ENCODE assay signal across 19 cellular contexts in the genomic region with DNA sequence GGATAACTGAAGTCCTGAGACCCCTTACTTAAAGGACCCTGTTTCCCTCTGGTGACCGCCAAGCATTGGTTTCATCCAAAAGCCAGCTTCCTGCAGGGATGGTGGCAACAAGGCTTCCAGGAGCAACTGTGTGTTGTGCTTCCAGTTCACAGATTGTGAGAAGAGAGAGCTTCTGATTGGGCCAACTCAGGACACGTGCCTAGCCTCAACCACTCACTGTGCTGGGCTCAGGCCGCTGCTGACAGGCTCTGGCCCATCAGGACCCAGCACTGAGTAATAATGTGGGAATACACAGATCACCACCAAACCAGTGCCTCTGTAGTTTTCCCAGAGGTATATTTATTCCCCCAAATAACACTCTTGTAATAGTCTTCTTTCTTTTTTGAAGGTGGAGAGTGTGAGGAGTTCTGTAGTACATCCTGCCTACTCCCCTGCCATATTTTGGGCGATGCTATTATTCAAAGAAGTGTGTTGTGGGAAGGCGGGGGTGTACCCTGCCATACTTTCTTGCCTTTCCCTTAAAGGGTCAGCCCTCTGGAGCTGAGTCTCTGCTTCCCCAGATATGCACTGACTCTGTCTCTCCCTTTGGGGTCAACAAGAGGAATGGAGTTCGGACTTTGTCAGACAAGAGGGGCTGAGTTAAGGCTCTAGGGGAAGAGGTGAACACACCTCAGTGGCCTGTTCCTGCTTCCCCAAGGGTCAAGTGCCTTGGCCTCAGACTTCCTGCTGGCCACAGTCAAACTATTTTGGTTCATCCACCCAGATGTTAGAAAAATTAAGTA. TPM values are rescaled to one million over a fixed set of nuclear protein-coding genes. Genes with fewer than 3 reads are reported as not detected.
DNase-seq lines count a peak whose midpoint lies in the region; ATAC-seq and TF ChIP-seq lines count a peak whose summit lies in the region.
"Had no signal": no experiment of that assay in that cellular context is flagged by ENCODE, and none has a peak within 500 bp of the region (broad histone marks: within the 10 kb centered on the region; RNA-seq: fewer than 3 reads in every experiment).

No MANE protein-coding gene starts in this region.

- no peak overlapping the region for H3K4me3 Mint-ChIP-seq in stimulated activated naive CD8-positive, alpha-beta T cell treated with anti-CD3 and anti-CD28 coated beads, Interleukin-15, Interleukin-2, amounts not matched to agents 100 ng/mL and 50 ng/mL, for 24 hours
- H3K4me3 Mint-ChIP-seq in activated naive CD8-positive, alpha-beta T cell, result no peak overlapping the region
- H3K4me3 Mint-ChIP-seq: brain had no signal

- no peaks in the 10 kb centered on the region for H3K27me3 Mint-ChIP-seq in stimulated activated naive CD8-positive, alpha-beta T cell treated with anti-CD3 and anti-CD28 coated beads, Interleukin-15, Interleukin-2, amounts not matched to agents 100 ng/mL and 50 ng/mL, for 24 hours
- no peaks in the 10 kb centered on the region for H3K27me3 Mint-ChIP-seq in activated naive CD8-positive, alpha-beta T cell

- peak overlapping the region; percentile 69 for H3K27ac Mint-ChIP-seq in stimulated activated naive CD8-positive, alpha-beta T cell treated with anti-CD3 and anti-CD28 coated beads, Interleukin-15, Interleukin-2, amounts not matched to agents 100 ng/mL and 50 ng/mL, for 24 hours
- H3K27ac Mint-ChIP-seq in activated naive CD8-positive, alpha-beta T cell, result peak overlapping the region; percentile 91
- H3K27ac Mint-ChIP-seq: brain had no signal

- H3K27me3 ChIP-seq in lung (ENCODE audit: control insufficient read depth, insufficient read depth), result no peaks in the 10 kb centered on the region
- H3K27me3 ChIP-seq: BE2C, pancreas had no signal

- H3K9me3 Mint-ChIP-seq in stimulated activated naive CD8-positive, alpha-beta T cell treated with anti-CD3 and anti-CD28 coated beads, Interleukin-15, Interleukin-2, amounts not matched to agents 100 ng/mL and 50 ng/mL, for 24 hours, result no peaks in the 10 kb centered on the region
- no peaks in the 10 kb centered on the region for H3K9me3 Mint-ChIP-seq in activated naive CD8-positive, alpha-beta T cell (ENCODE audit: low read depth)
- H3K9me3 Mint-ChIP-seq: brain had no signal

- WGBS in lung, 2 donors, result 90 to 92% methylated on average over 6 of the region's 6 CpGs

- no peak for DNase-seq in stimulated activated naive CD8-positive, alpha-beta T cell treated with anti-CD3 and anti-CD28 coated beads, Interleukin-15, Interleukin-2, amounts not matched to agents 100 U/mL and 50 U/mL, for 24 hours
- DNase-seq in lung (ENCODE audit: low spot score) (no peak), HK-2 (ENCODE audit: unreplicated experiment) (no peak), NCI-H2227 treated with DMSO at 0.1 percent for 48 hours (lab: John Stamatoyannopoulos, UW) (no peak)
- DNase-seq: BE2C, foreskin melanocyte, mucosa of descending colon, NCI-H1436, pancreas, PC-3 had no signal

- no peaks in the 10 kb centered on the region for H3K36me3 ChIP-seq in lung (ENCODE audit: control insufficient read depth in 2 of 2, insufficient read depth in 2 of 2, low read length in 2 of 2)
- H3K36me3 ChIP-seq: pancreas had no signal

- no peaks in the 10 kb centered on the region for H3K9me3 ChIP-seq in lung (ENCODE audit: control insufficient read depth in 2 of 2, insufficient read depth in 1 of 2, low read length in 1 of 2)
- H3K9me3 ChIP-seq: BE2C, mucosa of descending colon, pancreas had no signal

- H3K36me3 Mint-ChIP-seq in stimulated activated naive CD8-positive, alpha-beta T cell treated with anti-CD3 and anti-CD28 coated beads, Interleukin-15, Interleukin-2, amounts not matched to agents 100 ng/mL and 50 ng/mL, for 24 hours (ENCODE audit: low read depth), result peaks cover 90% of the 10 kb centered on the region
- peaks cover 32% of the 10 kb centered on the region for H3K36me3 Mint-ChIP-seq in activated naive CD8-positive, alpha-beta T cell
- H3K36me3 Mint-ChIP-seq: brain had no signal

- H3K4me3 ChIP-seq in lung, result no peak overlapping the region
- H3K4me3 ChIP-seq: mucosa of descending colon, pancreas, smooth muscle cell had no signal

- no peak for ATAC-seq in stimulated activated naive CD8-positive, alpha-beta T cell treated with anti-CD3 and anti-CD28 coated beads, Interleukin-15, Interleukin-2, amounts not matched to agents 100 U/mL and 50 U/mL, for 24 hours
- ATAC-seq in lung (ENCODE audit: insufficient read depth, low FRiP score) (no peak), GM21447 (IDR thresholded peaks at IDR 0.05; ENCODE audit: unreplicated experiment) (no peak), HG02798 (IDR thresholded peaks at IDR 0.05; ENCODE audit: poor library complexity, unreplicated experiment) (no peak)
- ATAC-seq: mucosa of descending colon, pancreas, PC-3 had no signal

- H3K4me1 ChIP-seq in lung (ENCODE audit: control insufficient read depth in 2 of 2, insufficient read depth in 2 of 2, low read length in 2 of 2), result peaks cover 4 to 24% of the 10 kb centered on the region in 2 donors
- H3K4me1 ChIP-seq: pancreas had no signal

- H3K27ac ChIP-seq in lung (ENCODE audit: low read depth in 1 of 2, low read length in 1 of 2), result peak overlapping the region; percentile 67 to 69
- H3K27ac ChIP-seq: HL-60, pancreas, VCaP had no signal

- no peak for TF ChIP-seq CTCF in lung (IDR thresholded peaks at IDR 0.05; ENCODE audit: control extremely low read depth, extremely low read depth)

- peaks cover 100% of the 10 kb centered on the region for H3K4me1 Mint-ChIP-seq in stimulated activated naive CD8-positive, alpha-beta T cell treated with anti-CD3 and anti-CD28 coated beads, Interleukin-15, Interleukin-2, amounts not matched to agents 100 ng/mL and 50 ng/mL, for 24 hours (ENCODE audit: low read depth)
- H3K4me1 Mint-ChIP-seq in activated naive CD8-positive, alpha-beta T cell (ENCODE audit: low read depth), result peaks cover 87% of the 10 kb centered on the region

RNA-seq across cellular contexts. Expression of a gene that starts 23.2 kb away (rescaled TPM):
- 10 to 100 TPM in 1 of 2 donors, 1 to 10 TPM in 1; 6.0 to 15.0 TPM for total RNA-seq in lung
- polyA plus RNA-seq in lung, result 1 to 10 TPM; 2.6 to 8.3 TPM
- total RNA-seq: LHCN-M2, smooth muscle cell had no signal
- polyA plus RNA-seq: smooth muscle cell had no signal
